In the genomic region with DNA sequence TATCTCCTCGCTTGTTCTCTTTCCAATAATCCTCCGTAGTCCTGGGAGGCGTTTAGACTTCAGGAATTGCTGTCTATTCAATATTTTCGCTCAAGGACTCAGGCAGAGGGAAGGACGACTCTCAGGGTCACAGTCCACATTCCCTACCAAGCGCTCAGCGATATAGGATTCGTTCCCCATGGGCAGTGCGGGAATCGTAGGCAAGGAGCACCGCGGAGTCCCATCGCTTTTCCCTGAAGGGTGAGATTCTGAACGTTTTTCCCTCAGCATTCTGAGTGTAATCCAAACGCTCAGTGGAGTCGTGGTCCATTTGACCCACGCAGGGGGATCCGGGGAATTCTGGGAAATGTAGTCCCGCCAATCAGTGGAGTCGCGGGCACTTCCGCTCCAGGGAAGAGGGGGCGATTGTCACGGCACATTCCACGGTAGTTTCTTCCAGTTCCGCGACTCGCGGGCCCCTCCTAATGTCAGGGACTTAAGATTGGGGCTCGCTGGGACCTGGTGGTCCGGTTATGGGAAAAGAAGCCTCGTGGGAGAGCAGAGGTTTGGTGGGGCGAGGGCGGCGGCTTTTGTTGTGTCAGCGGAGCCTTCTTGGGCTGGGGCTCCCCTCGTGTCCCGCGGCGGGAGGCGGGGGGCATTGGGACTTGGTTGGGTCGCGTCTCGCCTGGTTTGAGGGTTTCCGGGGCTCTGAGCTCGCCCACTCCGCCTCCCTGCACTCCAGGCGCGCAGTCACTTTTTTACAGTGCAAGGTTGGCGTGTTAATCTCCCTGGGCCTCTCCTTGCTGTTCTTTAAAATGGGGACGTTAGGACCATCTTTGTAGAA, we compare ENCODE assay signal across 1 cellular context.
A peak's percentile ranks its signal among the peaks of the same experiment; 100 is the strongest.
TF ChIP-seq lines count a peak whose summit lies in the region.

A gene (plus strand): TSS at position 364 of the 823 bp plus-strand sequence. CDS start 3,079 bp downstream, outside the sequence.

TF ChIP-seq in HepG2, 621 proteins besides CTCF, POLR2A, EP300 and RAD21 (continued from another document and continues in another):
- TF ChIP-seq, protein P1, sequence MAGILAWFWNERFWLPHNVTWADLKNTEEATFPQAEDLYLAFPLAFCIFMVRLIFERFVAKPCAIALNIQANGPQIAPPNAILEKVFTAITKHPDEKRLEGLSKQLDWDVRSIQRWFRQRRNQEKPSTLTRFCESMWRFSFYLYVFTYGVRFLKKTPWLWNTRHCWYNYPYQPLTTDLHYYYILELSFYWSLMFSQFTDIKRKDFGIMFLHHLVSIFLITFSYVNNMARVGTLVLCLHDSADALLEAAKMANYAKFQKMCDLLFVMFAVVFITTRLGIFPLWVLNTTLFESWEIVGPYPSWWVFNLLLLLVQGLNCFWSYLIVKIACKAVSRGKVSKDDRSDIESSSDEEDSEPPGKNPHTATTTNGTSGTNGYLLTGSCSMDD (CRISPR knock-in tag; IDR thresholded peaks at IDR 0.05): no peak
- TF ChIP-seq ZNF180 (CRISPR knock-in tag; IDR thresholded peaks at IDR 0.05; ENCODE audit: borderline replicate concordance, low read depth): no peak
- no peak for TF ChIP-seq JDP2 (CRISPR knock-in tag; IDR thresholded peaks at IDR 0.05; ENCODE audit: borderline replicate concordance)
- peak; percentile 60 for TF ChIP-seq ZFX (CRISPR knock-in tag; IDR thresholded peaks at IDR 0.05; ENCODE audit: low read depth)
- TF ChIP-seq, protein P2, sequence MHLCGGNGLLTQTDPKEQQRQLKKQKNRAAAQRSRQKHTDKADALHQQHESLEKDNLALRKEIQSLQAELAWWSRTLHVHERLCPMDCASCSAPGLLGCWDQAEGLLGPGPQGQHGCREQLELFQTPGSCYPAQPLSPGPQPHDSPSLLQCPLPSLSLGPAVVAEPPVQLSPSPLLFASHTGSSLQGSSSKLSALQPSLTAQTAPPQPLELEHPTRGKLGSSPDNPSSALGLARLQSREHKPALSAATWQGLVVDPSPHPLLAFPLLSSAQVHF (CRISPR knock-in tag; IDR thresholded peaks at IDR 0.05): no peak
- TF ChIP-seq ZIK1 (CRISPR knock-in tag; IDR thresholded peaks at IDR 0.05; ENCODE audit: borderline replicate concordance, low read depth): no peak
- TF ChIP-seq BRD4 (CRISPR knock-in tag; IDR thresholded peaks at IDR 0.05): no peak
- peak; percentile 34; the same call in 1 of the 2 replicates for TF ChIP-seq HIVEP1 (CRISPR knock-in tag; IDR thresholded peaks at IDR 0.05)
- TF ChIP-seq AHR (CRISPR knock-in tag; IDR thresholded peaks at IDR 0.05): peak; percentile 58; the same call in 1 of the 2 replicates
- no peak for TF ChIP-seq REPIN1 (CRISPR knock-in tag; IDR thresholded peaks at IDR 0.05; ENCODE audit: borderline replicate concordance, low read depth)
- TF ChIP-seq, protein P3, sequence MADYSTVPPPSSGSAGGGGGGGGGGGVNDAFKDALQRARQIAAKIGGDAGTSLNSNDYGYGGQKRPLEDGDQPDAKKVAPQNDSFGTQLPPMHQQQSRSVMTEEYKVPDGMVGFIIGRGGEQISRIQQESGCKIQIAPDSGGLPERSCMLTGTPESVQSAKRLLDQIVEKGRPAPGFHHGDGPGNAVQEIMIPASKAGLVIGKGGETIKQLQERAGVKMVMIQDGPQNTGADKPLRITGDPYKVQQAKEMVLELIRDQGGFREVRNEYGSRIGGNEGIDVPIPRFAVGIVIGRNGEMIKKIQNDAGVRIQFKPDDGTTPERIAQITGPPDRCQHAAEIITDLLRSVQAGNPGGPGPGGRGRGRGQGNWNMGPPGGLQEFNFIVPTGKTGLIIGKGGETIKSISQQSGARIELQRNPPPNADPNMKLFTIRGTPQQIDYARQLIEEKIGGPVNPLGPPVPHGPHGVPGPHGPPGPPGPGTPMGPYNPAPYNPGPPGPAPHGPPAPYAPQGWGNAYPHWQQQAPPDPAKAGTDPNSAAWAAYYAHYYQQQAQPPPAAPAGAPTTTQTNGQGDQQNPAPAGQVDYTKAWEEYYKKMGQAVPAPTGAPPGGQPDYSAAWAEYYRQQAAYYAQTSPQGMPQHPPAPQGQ (CRISPR knock-in tag; IDR thresholded peaks at IDR 0.05; ENCODE audit: borderline replicate concordance): no peak
- TF ChIP-seq ZNF549 (CRISPR knock-in tag; IDR thresholded peaks at IDR 0.05): no peak
- TF ChIP-seq FLYWCH1 (CRISPR knock-in tag; IDR thresholded peaks at IDR 0.05): no peak
- peak; percentile 75 for TF ChIP-seq SIN3A (IDR thresholded peaks at IDR 0.05; ENCODE audit: borderline replicate concordance, low read depth, low read length)
- no peak for TF ChIP-seq ZNF235 (CRISPR knock-in tag; IDR thresholded peaks at IDR 0.05; ENCODE audit: borderline replicate concordance)
- TF ChIP-seq KDM3A (CRISPR knock-in tag; IDR thresholded peaks at IDR 0.05; ENCODE audit: low read depth): no peak
- TF ChIP-seq, protein P4, sequence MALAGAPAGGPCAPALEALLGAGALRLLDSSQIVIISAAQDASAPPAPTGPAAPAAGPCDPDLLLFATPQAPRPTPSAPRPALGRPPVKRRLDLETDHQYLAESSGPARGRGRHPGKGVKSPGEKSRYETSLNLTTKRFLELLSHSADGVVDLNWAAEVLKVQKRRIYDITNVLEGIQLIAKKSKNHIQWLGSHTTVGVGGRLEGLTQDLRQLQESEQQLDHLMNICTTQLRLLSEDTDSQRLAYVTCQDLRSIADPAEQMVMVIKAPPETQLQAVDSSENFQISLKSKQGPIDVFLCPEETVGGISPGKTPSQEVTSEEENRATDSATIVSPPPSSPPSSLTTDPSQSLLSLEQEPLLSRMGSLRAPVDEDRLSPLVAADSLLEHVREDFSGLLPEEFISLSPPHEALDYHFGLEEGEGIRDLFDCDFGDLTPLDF (CRISPR knock-in tag; IDR thresholded peaks at IDR 0.05): no peak
- TF ChIP-seq GFI1 (CRISPR knock-in tag; IDR thresholded peaks at IDR 0.05; ENCODE audit: borderline replicate concordance): peak; percentile 13; the same call in 1 of the 2 replicates
- no peak for TF ChIP-seq ZNF121 (CRISPR knock-in tag; IDR thresholded peaks at IDR 0.05)
- no peak for TF ChIP-seq SNAI1 (CRISPR knock-in tag; IDR thresholded peaks at IDR 0.05; ENCODE audit: borderline replicate concordance)
- peak; percentile 69; the same call in 1 of the 2 replicates for TF ChIP-seq ZNF350 (CRISPR knock-in tag; IDR thresholded peaks at IDR 0.05; ENCODE audit: borderline replicate concordance, low read depth)
- peak; percentile 51 for TF ChIP-seq XRCC5 (optimal IDR thresholded peaks at IDR 0.05; ENCODE audit: low read length)
- TF ChIP-seq ZNF569 (CRISPR knock-in tag; IDR thresholded peaks at IDR 0.05; ENCODE audit: borderline replicate concordance): no peak
- TF ChIP-seq, protein P5, sequence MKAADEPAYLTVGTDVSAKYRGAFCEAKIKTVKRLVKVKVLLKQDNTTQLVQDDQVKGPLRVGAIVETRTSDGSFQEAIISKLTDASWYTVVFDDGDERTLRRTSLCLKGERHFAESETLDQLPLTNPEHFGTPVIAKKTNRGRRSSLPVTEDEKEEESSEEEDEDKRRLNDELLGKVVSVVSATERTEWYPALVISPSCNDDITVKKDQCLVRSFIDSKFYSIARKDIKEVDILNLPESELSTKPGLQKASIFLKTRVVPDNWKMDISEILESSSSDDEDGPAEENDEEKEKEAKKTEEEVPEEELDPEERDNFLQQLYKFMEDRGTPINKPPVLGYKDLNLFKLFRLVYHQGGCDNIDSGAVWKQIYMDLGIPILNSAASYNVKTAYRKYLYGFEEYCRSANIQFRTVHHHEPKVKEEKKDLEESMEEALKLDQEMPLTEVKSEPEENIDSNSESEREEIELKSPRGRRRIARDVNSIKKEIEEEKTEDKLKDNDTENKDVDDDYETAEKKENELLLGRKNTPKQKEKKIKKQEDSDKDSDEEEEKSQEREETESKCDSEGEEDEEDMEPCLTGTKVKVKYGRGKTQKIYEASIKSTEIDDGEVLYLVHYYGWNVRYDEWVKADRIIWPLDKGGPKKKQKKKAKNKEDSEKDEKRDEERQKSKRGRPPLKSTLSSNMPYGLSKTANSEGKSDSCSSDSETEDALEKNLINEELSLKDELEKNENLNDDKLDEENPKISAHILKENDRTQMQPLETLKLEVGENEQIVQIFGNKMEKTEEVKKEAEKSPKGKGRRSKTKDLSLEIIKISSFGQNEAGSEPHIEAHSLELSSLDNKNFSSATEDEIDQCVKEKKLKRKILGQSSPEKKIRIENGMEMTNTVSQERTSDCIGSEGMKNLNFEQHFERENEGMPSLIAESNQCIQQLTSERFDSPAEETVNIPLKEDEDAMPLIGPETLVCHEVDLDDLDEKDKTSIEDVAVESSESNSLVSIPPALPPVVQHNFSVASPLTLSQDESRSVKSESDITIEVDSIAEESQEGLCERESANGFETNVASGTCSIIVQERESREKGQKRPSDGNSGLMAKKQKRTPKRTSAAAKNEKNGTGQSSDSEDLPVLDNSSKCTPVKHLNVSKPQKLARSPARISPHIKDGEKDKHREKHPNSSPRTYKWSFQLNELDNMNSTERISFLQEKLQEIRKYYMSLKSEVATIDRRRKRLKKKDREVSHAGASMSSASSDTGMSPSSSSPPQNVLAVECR (CRISPR knock-in tag; IDR thresholded peaks at IDR 0.05; ENCODE audit: borderline replicate concordance): peak; percentile 86; the same call in 1 of the 2 replicates
- no peak for TF ChIP-seq ZBTB8A (CRISPR knock-in tag; IDR thresholded peaks at IDR 0.05; ENCODE audit: borderline replicate concordance, low read depth)
- no peak for TF ChIP-seq TBL1XR1 (IDR thresholded peaks at IDR 0.05; ENCODE audit: borderline replicate concordance, low read length, partially characterized antibody)
- TF ChIP-seq ETV6 (CRISPR knock-in tag; conservative IDR thresholded peaks at IDR 0.05): no peak
- TF ChIP-seq, protein P6, sequence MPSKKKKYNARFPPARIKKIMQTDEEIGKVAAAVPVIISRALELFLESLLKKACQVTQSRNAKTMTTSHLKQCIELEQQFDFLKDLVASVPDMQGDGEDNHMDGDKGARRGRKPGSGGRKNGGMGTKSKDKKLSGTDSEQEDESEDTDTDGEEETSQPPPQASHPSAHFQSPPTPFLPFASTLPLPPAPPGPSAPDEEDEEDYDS (CRISPR knock-in tag; IDR thresholded peaks at IDR 0.05): peak; percentile 87
- no peak for TF ChIP-seq HES4 (CRISPR knock-in tag; IDR thresholded peaks at IDR 0.05; ENCODE audit: borderline replicate concordance)
- TF ChIP-seq, protein P7, sequence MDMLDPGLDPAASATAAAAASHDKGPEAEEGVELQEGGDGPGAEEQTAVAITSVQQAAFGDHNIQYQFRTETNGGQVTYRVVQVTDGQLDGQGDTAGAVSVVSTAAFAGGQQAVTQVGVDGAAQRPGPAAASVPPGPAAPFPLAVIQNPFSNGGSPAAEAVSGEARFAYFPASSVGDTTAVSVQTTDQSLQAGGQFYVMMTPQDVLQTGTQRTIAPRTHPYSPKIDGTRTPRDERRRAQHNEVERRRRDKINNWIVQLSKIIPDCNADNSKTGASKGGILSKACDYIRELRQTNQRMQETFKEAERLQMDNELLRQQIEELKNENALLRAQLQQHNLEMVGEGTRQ (IDR thresholded peaks at IDR 0.05; ENCODE audit: low read depth, low read length): no peak
- TF ChIP-seq, protein P7 (CRISPR knock-in tag; IDR thresholded peaks at IDR 0.05; ENCODE audit: borderline replicate concordance): no peak
- TF ChIP-seq, protein P8, sequence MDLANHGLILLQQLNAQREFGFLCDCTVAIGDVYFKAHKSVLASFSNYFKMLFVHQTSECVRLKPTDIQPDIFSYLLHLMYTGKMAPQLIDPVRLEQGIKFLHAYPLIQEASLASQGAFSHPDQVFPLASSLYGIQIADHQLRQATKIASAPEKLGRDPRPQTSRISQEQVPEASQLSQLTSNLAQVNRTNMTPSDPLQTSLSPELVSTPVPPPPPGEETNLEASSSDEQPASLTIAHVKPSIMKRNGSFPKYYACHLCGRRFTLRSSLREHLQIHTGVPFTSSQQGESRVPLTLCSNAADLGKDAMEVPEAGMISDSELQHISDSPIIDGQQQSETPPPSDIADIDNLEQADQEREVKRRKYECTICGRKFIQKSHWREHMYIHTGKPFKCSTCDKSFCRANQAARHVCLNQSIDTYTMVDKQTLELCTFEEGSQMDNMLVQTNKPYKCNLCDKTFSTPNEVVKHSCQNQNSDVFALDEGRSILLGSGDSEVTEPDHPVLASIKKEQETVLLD (CRISPR knock-in tag; IDR thresholded peaks at IDR 0.05; ENCODE audit: low read depth): no peak
- no peak for TF ChIP-seq RARG (CRISPR knock-in tag; IDR thresholded peaks at IDR 0.05; ENCODE audit: low read depth)
- TF ChIP-seq, protein P9, sequence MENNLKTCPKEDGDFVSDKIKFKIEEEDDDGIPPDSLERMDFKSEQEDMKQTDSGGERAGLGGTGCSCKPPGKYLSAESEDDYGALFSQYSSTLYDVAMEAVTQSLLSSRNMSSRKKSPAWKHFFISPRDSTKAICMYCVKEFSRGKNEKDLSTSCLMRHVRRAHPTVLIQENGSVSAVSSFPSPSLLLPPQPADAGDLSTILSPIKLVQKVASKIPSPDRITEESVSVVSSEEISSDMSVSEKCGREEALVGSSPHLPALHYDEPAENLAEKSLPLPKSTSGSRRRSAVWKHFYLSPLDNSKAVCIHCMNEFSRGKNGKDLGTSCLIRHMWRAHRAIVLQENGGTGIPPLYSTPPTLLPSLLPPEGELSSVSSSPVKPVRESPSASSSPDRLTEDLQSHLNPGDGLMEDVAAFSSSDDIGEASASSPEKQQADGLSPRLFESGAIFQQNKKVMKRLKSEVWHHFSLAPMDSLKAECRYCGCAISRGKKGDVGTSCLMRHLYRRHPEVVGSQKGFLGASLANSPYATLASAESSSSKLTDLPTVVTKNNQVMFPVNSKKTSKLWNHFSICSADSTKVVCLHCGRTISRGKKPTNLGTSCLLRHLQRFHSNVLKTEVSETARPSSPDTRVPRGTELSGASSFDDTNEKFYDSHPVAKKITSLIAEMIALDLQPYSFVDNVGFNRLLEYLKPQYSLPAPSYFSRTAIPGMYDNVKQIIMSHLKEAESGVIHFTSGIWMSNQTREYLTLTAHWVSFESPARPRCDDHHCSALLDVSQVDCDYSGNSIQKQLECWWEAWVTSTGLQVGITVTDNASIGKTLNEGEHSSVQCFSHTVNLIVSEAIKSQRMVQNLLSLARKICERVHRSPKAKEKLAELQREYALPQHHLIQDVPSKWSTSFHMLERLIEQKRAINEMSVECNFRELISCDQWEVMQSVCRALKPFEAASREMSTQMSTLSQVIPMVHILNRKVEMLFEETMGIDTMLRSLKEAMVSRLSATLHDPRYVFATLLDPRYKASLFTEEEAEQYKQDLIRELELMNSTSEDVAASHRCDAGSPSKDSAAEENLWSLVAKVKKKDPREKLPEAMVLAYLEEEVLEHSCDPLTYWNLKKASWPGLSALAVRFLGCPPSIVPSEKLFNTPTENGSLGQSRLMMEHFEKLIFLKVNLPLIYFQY (CRISPR knock-in tag; IDR thresholded peaks at IDR 0.05; ENCODE audit: borderline replicate concordance): 0 out of 2 replicates have a peak, but pooled peaks have one; percentile 20
- no peak for TF ChIP-seq ZNF660 (CRISPR knock-in tag; IDR thresholded peaks at IDR 0.05; ENCODE audit: borderline replicate concordance, low read depth)
- 0 out of 2 replicates have a peak, but pooled peaks have one; percentile 44 for TF ChIP-seq CCDC6 (CRISPR knock-in tag; IDR thresholded peaks at IDR 0.05)
- no peak for TF ChIP-seq ZSCAN30 (CRISPR knock-in tag; IDR thresholded peaks at IDR 0.05)
- 0 out of 2 replicates have a peak, but pooled peaks have one; percentile 26 for TF ChIP-seq KLF12 (CRISPR knock-in tag; IDR thresholded peaks at IDR 0.05; ENCODE audit: borderline replicate concordance)
- no peak for TF ChIP-seq ZSCAN25 (CRISPR knock-in tag; IDR thresholded peaks at IDR 0.05)
- TF ChIP-seq ZNF557 (CRISPR knock-in tag; IDR thresholded peaks at IDR 0.05): no peak
